Comparison of ENCODE assay signal across 17 cellular contexts in the genomic region with DNA sequence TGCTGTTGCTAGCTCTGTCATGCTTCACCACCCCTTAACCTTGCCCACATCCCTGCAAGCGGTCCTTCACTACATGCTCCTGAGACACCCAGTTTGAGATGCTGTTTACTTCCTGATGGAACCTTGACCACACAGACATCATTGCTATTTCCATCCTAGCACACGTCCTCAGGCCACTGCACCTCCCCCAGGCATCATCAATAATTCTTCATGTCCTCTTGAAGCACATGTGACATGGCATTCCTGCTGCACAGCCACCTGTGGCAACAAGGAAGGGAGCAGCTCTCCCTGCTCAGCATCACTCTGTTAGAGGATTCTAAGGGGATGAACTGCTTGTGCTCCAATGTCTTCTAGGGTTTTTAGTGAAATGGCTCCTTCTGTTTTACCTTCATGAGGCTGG. TPM values are rescaled to one million over a fixed set of nuclear protein-coding genes. Genes with fewer than 3 reads are reported as not detected.
DNase-seq lines count a peak whose midpoint lies in the region; ATAC-seq lines count a peak whose summit lies in the region.
"Had no signal": no experiment of that assay in that cellular context is flagged by ENCODE, and none has a peak within 500 bp of the region (broad histone marks: within the 10 kb centered on the region; RNA-seq: fewer than 3 reads in every experiment).

No MANE protein-coding gene starts in this region.

- peak overlapping the region; percentile 33 for H3K27ac ChIP-seq in layer of hippocampus (ENCODE audit: low read depth, low read length)
- H3K27ac ChIP-seq in temporal lobe (ENCODE audit: low read depth, low read length), result peak overlapping the region; percentile 63
- H3K27ac ChIP-seq: psoas muscle, RWPE1, spleen had no signal

- H3K27me3 ChIP-seq in layer of hippocampus (ENCODE audit: control insufficient read depth, insufficient read depth, low read length), result no peaks in the 10 kb centered on the region
- H3K27me3 ChIP-seq: spleen had no signal

- DNase-seq in NCI-H1417 (lab: John Stamatoyannopoulos, UW) (peak; percentile 3 to 50 (median 43)), NCI-H1417 treated with DMSO at 0.1 percent for 48 hours (lab: John Stamatoyannopoulos, UW) (no peak), NCI-H774 (lab: John Stamatoyannopoulos, UW) (peak; percentile 7), NCI-H2081 (lab: John Stamatoyannopoulos, UW) (no peak)
- DNase-seq: activated CD4-positive, alpha-beta T cell treated with anti-CD3 and anti-CD28 coated beads for 4 hours; activated effector memory CD4-positive, alpha-beta T cell treated with anti-CD3 and anti-CD28 coated beads, Interleukin-2, amount 50 U/mL, for 16 hours; C1 segment of cervical spinal cord; DND-41; effector CD8-positive, alpha-beta T cell; immature natural killer cell; psoas muscle; spleen had no signal

- ATAC-seq in HG03045 (IDR thresholded peaks at IDR 0.05; ENCODE audit: unreplicated experiment), result no peak
- no peak for ATAC-seq in HG02588 (IDR thresholded peaks at IDR 0.05; ENCODE audit: unreplicated experiment)

RNA-seq across cellular contexts. Expression of a gene that starts 26.1 kb away (rescaled TPM):
- total RNA-seq in temporal lobe, result 26.6 TPM

Comparison
In these comparisons a context has a peak if more than half of its experiments do, and no peak if none do; other contexts are left out.
1. DNase-seq: peak in NCI-H1417 (3 of 3) and NCI-H774 (single experiment); none in NCI-H1417 treated with DMSO at 0.1 percent for 48 hours (single experiment) and NCI-H2081 (0 of 2).